Comparison of ENCODE assay signal across 9 cellular contexts in genomic region chr20:6007529-6008103, GRCh38. TPM values are rescaled to one million over a fixed set of nuclear protein-coding genes. Genes with fewer than 3 reads are reported as not detected.
DNase-seq lines count a peak whose midpoint lies in the region; ATAC-seq, FAIRE-seq and TF ChIP-seq lines count a peak whose summit lies in the region.
"Had no signal": no experiment of that assay in that cellular context is flagged by ENCODE, and none has a peak within 500 bp of the region (broad histone marks: within the 10 kb centered on the region; RNA-seq: fewer than 3 reads in every experiment).

No MANE protein-coding gene starts in this region.

- peaks cover 29% of the 10 kb centered on the region for H3K4me1 ChIP-seq in OCI-LY3 (ENCODE audit: low read length)
- peaks cover 23% of the 10 kb centered on the region for H3K4me1 ChIP-seq in endothelial cell of umbilical vein (ENCODE audit: control insufficient read depth, extremely low read depth, insufficient read depth, low read length)
- H3K4me1 ChIP-seq in pancreas = peaks cover 0 to 23% (median 0%) of the 10 kb centered on the region in 3 donors

- dilution Hi-C loops in endothelial cell of umbilical vein (cut with MboI; ENCODE audit: extremely low pct_ligation_motif_present, low sequenced_read_pairs) = no loop called here

- H3K4me2 ChIP-seq in OCI-LY3 (ENCODE audit: low read length) (peak overlapping the region; percentile 89), endothelial cell of umbilical vein (ENCODE audit: insufficient read depth, low read length) (peak overlapping the region; percentile 87)

- TF ChIP-seq POLR2A in endothelial cell of umbilical vein (IDR thresholded peaks at IDR 0.05; ENCODE audit: low read depth, low read length) = no peak
- TF ChIP-seq POLR2A in lower leg skin (IDR thresholded peaks at IDR 0.05) = no peak

- H3K4me3 Mint-ChIP-seq in Calu3 (ENCODE audit: low read depth, unreplicated experiment) = peak overlapping the region; percentile 81

- H3K9me3 ChIP-seq in OCI-LY3 (ENCODE audit: insufficient read depth, low read length) (no peaks in the 10 kb centered on the region), endothelial cell of umbilical vein (replicated peaks; ENCODE audit: control insufficient read depth, insufficient read depth, low read length) (no peaks in the 10 kb centered on the region), pancreas (no peaks in the 10 kb centered on the region)

- TF ChIP-seq CTCF in Calu3 (IDR thresholded peaks at IDR 0.05; ENCODE audit: unreplicated experiment) (no peak), OCI-LY3 (IDR thresholded peaks at IDR 0.05; ENCODE audit: low read depth, low read length) (no peak), endothelial cell of umbilical vein (IDR thresholded peaks at IDR 0.05; ENCODE audit: extremely low read depth in 1 of 2, insufficient read depth in 1 of 2, low read depth in 1 of 2, low read length in 2 of 2) (no peak), pancreas (IDR thresholded peaks at IDR 0.05) (no peak), lower leg skin (IDR thresholded peaks at IDR 0.05) (peak in 1 of 3 donors; percentile 99)

- H3K9ac ChIP-seq in OCI-LY3 (ENCODE audit: low read length) (peak overlapping the region; percentile 78), endothelial cell of umbilical vein (replicated peaks; ENCODE audit: extremely low read depth, insufficient read depth, low read length) (no peak overlapping the region)

- H4K20me1 ChIP-seq in OCI-LY3 (ENCODE audit: insufficient read depth, low read length) = peaks cover 19% of the 10 kb centered on the region
- peaks cover 3% of the 10 kb centered on the region for H4K20me1 ChIP-seq in endothelial cell of umbilical vein (replicated peaks; ENCODE audit: control insufficient read depth, extremely low read depth, insufficient read depth, low read length)

- POLR2A ChIA-PET in endothelial cell of umbilical vein (lab: Charles Lee) = interaction anchor here (0.6 kb wide), 1 partner anchor 101 kb away, joined by 4 read pairs; no protein-coding TSS in a partner anchor

- CTCF ChIA-PET in Calu3 (lab: Charles Lee) = interaction anchor here (0.9 to 1.7 kb wide), 3 partner anchors 10 to 66 kb away, joined by 3 to 5 read pairs (median 5); partner anchors contain the start of genes MCM8 and TRMT6
- CTCF ChIA-PET in endothelial cell of umbilical vein (lab: Charles Lee) = interaction anchor here (0.6 to 1.3 kb wide), 3 partner anchors 90 to 451 kb away, joined by 3 to 9 read pairs (median 3); no protein-coding TSS in a partner anchor

- no peak overlapping the region for H3K27ac ChIP-seq in OCI-LY3 (ENCODE audit: low read length)
- H3K27ac ChIP-seq in endothelial cell of umbilical vein (ENCODE audit: insufficient read depth, low read depth, low read length) = no peak overlapping the region
- peak overlapping the region in 3 of 4 donors; percentile 23 to 92 (median 83) for H3K27ac ChIP-seq in pancreas

- FAIRE-seq in endothelial cell of umbilical vein (lab: Jason Lieb, UNC) = peak; percentile 66
- FAIRE-seq in pancreas (lab: Jason Lieb, UNC) = peak; percentile 71

- peaks cover 30% of the 10 kb centered on the region for H3K36me3 Mint-ChIP-seq in Calu3 (ENCODE audit: insufficient read depth, unreplicated experiment)

- peak overlapping the region; percentile 78 for H3K4me3 ChIP-seq in OCI-LY3 (ENCODE audit: low read length)
- peak overlapping the region; percentile 62 to 84 (median 80) for H3K4me3 ChIP-seq in endothelial cell of umbilical vein (replicated peaks in 1 of 3; ENCODE audit: insufficient read depth in 1 of 3, low read depth in 1 of 3, low read length in 3 of 3)
- peak overlapping the region in 2 of 4 donors; percentile 85 to 91 for H3K4me3 ChIP-seq in pancreas
- H3K4me3 ChIP-seq in lower leg skin (ENCODE audit: low read depth, poor library complexity, severe bottlenecking) = no peak overlapping the region

- H2AFZ ChIP-seq in OCI-LY3 (ENCODE audit: low read depth, low read length) = no peak overlapping the region
- no peak overlapping the region for H2AFZ ChIP-seq in endothelial cell of umbilical vein (ENCODE audit: low read depth, low read length)

- H3K27ac Mint-ChIP-seq in Calu3 (ENCODE audit: unreplicated experiment) = peak overlapping the region; percentile 33

- intact Hi-C loops in Calu3 (cut with micrococcal nuclease; ENCODE audit: unreplicated experiment) = no loop called here
- intact Hi-C loops in endothelial cell of umbilical vein (cut with micrococcal nuclease) = no loop called here
- intact Hi-C loops in pancreas (cut with DNase I) = no loop called here
- intact Hi-C loops in sciatic nerve (cut with DNase I) = no loop called here
- intact Hi-C loops in lower leg skin (cut with DNase I; ENCODE audit: low total_unique reads) = no loop called here

- 4 to 7% methylated on average over 3 of the region's 3 CpGs for WGBS in pancreas, 2 donors
- 24 to 25% methylated on average over 3 of the region's 3 CpGs for WGBS in lower leg skin, 2 donors

- H3K9me3 Mint-ChIP-seq in Calu3 (ENCODE audit: low read depth, unreplicated experiment) = no peaks in the 10 kb centered on the region

- no peaks in the 10 kb centered on the region for H3K27me3 Mint-ChIP-seq in Calu3 (ENCODE audit: unreplicated experiment)

- BruUV-seq in Calu3 (replicated peaks; lab: Mats Ljungman, UMichigan) (no TSS peak), endothelial cell of umbilical vein (replicated peaks; lab: Mats Ljungman, UMichigan) (no TSS peak)

- H3K4me1 Mint-ChIP-seq in Calu3 (ENCODE audit: low read depth, unreplicated experiment) = peaks cover 18% of the 10 kb centered on the region

- no peaks in the 10 kb centered on the region for H3K9me1 ChIP-seq in endothelial cell of umbilical vein (replicated peaks; ENCODE audit: control insufficient read depth, extremely low read depth, insufficient read depth, low read length)

- no peaks in the 10 kb centered on the region for H3K27me3 ChIP-seq in OCI-LY3 (ENCODE audit: low read depth, low read length)
- H3K27me3 ChIP-seq in endothelial cell of umbilical vein (ENCODE audit: control insufficient read depth in 2 of 2, insufficient read depth in 2 of 2, low read length in 2 of 2) = no peaks in the 10 kb centered on the region
- H3K27me3 ChIP-seq in pancreas = no peaks in the 10 kb centered on the region

- no peak for DNase-seq in Calu3
- peak; percentile 2 for DNase-seq in endothelial cell of umbilical vein (ENCODE audit: low read depth, low spot score)
- DNase-seq in pancreas = no peak
- DNase-seq in sciatic nerve (ENCODE audit: low spot score) = no peak
- DNase-seq in lower leg skin (ENCODE audit: low spot score in 2 of 2) = no peak

- H3K36me3 ChIP-seq in OCI-LY3 (replicated peaks; ENCODE audit: low read depth, low read length) = peaks cover 25% of the 10 kb centered on the region
- peaks cover 2 to 6% of the 10 kb centered on the region in 2 experiments for H3K36me3 ChIP-seq in endothelial cell of umbilical vein (ENCODE audit: control insufficient read depth in 2 of 2, extremely low read depth in 1 of 2, insufficient read depth in 2 of 2, low read length in 2 of 2)
- H3K36me3 ChIP-seq in pancreas = peaks cover 0 to 17% (median 0%) of the 10 kb centered on the region in 3 donors

- H3K79me2 ChIP-seq in OCI-LY3 (ENCODE audit: low read length) (peaks cover 53% of the 10 kb centered on the region), endothelial cell of umbilical vein (ENCODE audit: control insufficient read depth, insufficient read depth, low read length) (peaks cover 39% of the 10 kb centered on the region)

- peak; percentile 30 to 66 (median 58) for ATAC-seq in pancreas
- ATAC-seq in sciatic nerve = no peak
- ATAC-seq in HG02970 (IDR thresholded peaks at IDR 0.05; ENCODE audit: low FRiP score, unreplicated experiment) = no peak
- no peak for ATAC-seq in HG02759 (IDR thresholded peaks at IDR 0.05; ENCODE audit: unreplicated experiment)

RNA-seq across cellular contexts. Expression of gene CRLS1, which starts 1.7 kb away (rescaled TPM):
- 21.6 and 25.4 TPM in 2 replicates for total RNA-seq in Calu3 (2022)
- total RNA-seq in endothelial cell of umbilical vein = 38.5 and 41.6 TPM in 2 replicates
- polyA plus RNA-seq in endothelial cell of umbilical vein = 54.8 and 60.0 TPM in 2 replicates
- 40.8 and 45.5 TPM in 2 replicates for polyA plus RNA-seq in endothelial cell of umbilical vein (2011; cell fraction: cytosol; rRNA removed)
- 49.1 and 49.3 TPM in 2 replicates for polyA plus RNA-seq in endothelial cell of umbilical vein (2011; cell fraction: nucleus; rRNA removed)
- 49.3 and 63.4 TPM in 2 replicates for polyA plus RNA-seq in endothelial cell of umbilical vein (2012)
- polyA minus RNA-seq in endothelial cell of umbilical vein = 60.0 and 62.5 TPM in 2 replicates
- 13.2 TPM for polyA minus RNA-seq in endothelial cell of umbilical vein (2011; cell fraction: cytosol; rRNA and poly(A)+ RNA removed)
- polyA minus RNA-seq in endothelial cell of umbilical vein (2011; cell fraction: nucleus; rRNA and poly(A)+ RNA removed) = 13.3 and 35.1 TPM in 2 replicates
- 10 to 100 TPM; 15.5 to 23.7 (median 20.7) TPM for total RNA-seq in pancreas
- polyA plus RNA-seq in pancreas = 10 to 100 TPM; 36.8 to 39.4 TPM
- total RNA-seq in sciatic nerve = 27.1 TPM
- 10 to 100 TPM; 23.0 to 29.0 (median 25.3) TPM for total RNA-seq in lower leg skin

RNA-seq across cellular contexts. Expression of gene LRRN4, which starts 46.2 kb away (rescaled TPM):
- total RNA-seq in Calu3 (2022) (2.0 and 2.6 TPM in 2 replicates), endothelial cell of umbilical vein (not detected in 2 replicates), pancreas (1 to 10 TPM; 1.5 to 7.9 (median 2.7) TPM), sciatic nerve (0.36 TPM), lower leg skin (not detected)
- polyA plus RNA-seq in endothelial cell of umbilical vein (0.03 TPM in 1 of 2 replicates, not detected in the other), pancreas (1 to 10 TPM in 1 of 2 donors, under 1 TPM in 1; 0.66 to 2.7 TPM)
- not detected in 2 replicates for polyA plus RNA-seq in endothelial cell of umbilical vein (2011; cell fraction: cytosol; rRNA removed)
- 0.05 TPM in 1 of 2 replicates, not detected in the other for polyA plus RNA-seq in endothelial cell of umbilical vein (2011; cell fraction: nucleus; rRNA removed)
- polyA plus RNA-seq in endothelial cell of umbilical vein (2012) = not detected in 2 replicates
- polyA minus RNA-seq in endothelial cell of umbilical vein = 0.13 TPM in 1 of 2 replicates, not detected in the other
- not detected for polyA minus RNA-seq in endothelial cell of umbilical vein (2011; cell fraction: cytosol; rRNA and poly(A)+ RNA removed)
- polyA minus RNA-seq in endothelial cell of umbilical vein (2011; cell fraction: nucleus; rRNA and poly(A)+ RNA removed) = not detected in 2 replicates
- total RNA-seq: mononuclear cell had no signal

RNA-seq across cellular contexts. Expression of gene MCM8, which starts 57.2 kb away (rescaled TPM):
- 18.4 and 20.6 TPM in 2 replicates for total RNA-seq in Calu3 (2022)
- total RNA-seq in endothelial cell of umbilical vein = 13.4 and 14.4 TPM in 2 replicates
- polyA plus RNA-seq in endothelial cell of umbilical vein = 2.0 and 2.9 TPM in 2 replicates
- polyA plus RNA-seq in endothelial cell of umbilical vein (2011; cell fraction: cytosol; rRNA removed) = 6.0 and 6.3 TPM in 2 replicates
- polyA plus RNA-seq in endothelial cell of umbilical vein (2011; cell fraction: nucleus; rRNA removed) = 4.4 and 7.7 TPM in 2 replicates
- polyA plus RNA-seq in endothelial cell of umbilical vein (2012) = 7.1 and 12.4 TPM in 2 replicates
- polyA minus RNA-seq in endothelial cell of umbilical vein = 5.9 and 7.0 TPM in 2 replicates
- polyA minus RNA-seq in endothelial cell of umbilical vein (2011; cell fraction: cytosol; rRNA and poly(A)+ RNA removed) = 9.6 TPM
- 3.3 and 5.6 TPM in 2 replicates for polyA minus RNA-seq in endothelial cell of umbilical vein (2011; cell fraction: nucleus; rRNA and poly(A)+ RNA removed)
- total RNA-seq in pancreas = 1 to 10 TPM; 2.1 to 3.2 (median 2.3) TPM
- 1 to 10 TPM; 1.3 to 2.7 TPM for polyA plus RNA-seq in pancreas
- 3.7 TPM for total RNA-seq in sciatic nerve
- total RNA-seq in lower leg skin = 1 to 10 TPM; 2.4 to 5.1 (median 4.3) TPM

RNA-seq across cellular contexts. Expression of gene TRMT6, which starts 57.3 kb away (rescaled TPM):
- total RNA-seq in Calu3 (2022) (14.2 and 15.5 TPM in 2 replicates), endothelial cell of umbilical vein (11.0 and 12.0 TPM in 2 replicates), pancreas (1 to 10 TPM; 4.6 to 6.6 (median 5.4) TPM), sciatic nerve (9.3 TPM), lower leg skin (10 to 100 TPM; 10.2 to 16.1 (median 11.4) TPM)
- polyA plus RNA-seq in endothelial cell of umbilical vein (3.2 and 4.1 TPM in 2 replicates), pancreas (1 to 10 TPM; 4.9 to 9.7 TPM)
- polyA plus RNA-seq in endothelial cell of umbilical vein (2011; cell fraction: cytosol; rRNA removed) = 7.2 and 7.4 TPM in 2 replicates
- 6.7 and 7.0 TPM in 2 replicates for polyA plus RNA-seq in endothelial cell of umbilical vein (2011; cell fraction: nucleus; rRNA removed)
- polyA plus RNA-seq in endothelial cell of umbilical vein (2012) = 10.6 and 16.9 TPM in 2 replicates
- 3.8 and 5.4 TPM in 2 replicates for polyA minus RNA-seq in endothelial cell of umbilical vein
- polyA minus RNA-seq in endothelial cell of umbilical vein (2011; cell fraction: cytosol; rRNA and poly(A)+ RNA removed) = 8.2 TPM
- 2.2 and 3.0 TPM in 2 replicates for polyA minus RNA-seq in endothelial cell of umbilical vein (2011; cell fraction: nucleus; rRNA and poly(A)+ RNA removed)

Comparison
In these comparisons a context has a peak if more than half of its experiments do, and no peak if none do; other contexts are left out.
1. H3K27ac ChIP-seq: peak in pancreas (3 of 4); none in OCI-LY3 (single experiment) and endothelial cell of umbilical vein (single experiment).
2. ATAC-seq: peak in pancreas (4 of 4); none in sciatic nerve (single experiment), HG02970 (single experiment) and HG02759 (single experiment).